Comparison of ENCODE assay signal across 8 cellular contexts in the genomic region with DNA sequence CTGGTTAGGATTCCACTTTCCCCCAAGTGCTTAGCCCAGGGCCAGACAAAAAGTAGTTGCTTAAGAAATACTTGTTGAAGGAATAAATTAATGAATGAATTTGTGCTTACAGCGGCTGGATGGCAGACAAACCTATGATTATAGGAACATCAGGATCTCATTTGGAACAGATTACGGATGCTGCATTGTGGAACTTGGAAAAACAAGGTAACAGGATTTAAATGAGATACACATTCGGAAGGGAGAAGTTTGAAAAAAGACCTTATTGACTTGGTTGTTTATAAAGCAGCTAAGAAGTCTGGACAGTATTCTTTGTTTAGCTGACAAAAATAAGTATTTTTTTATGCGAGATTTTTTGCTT. TPM values are rescaled to one million over a fixed set of nuclear protein-coding genes. Genes with fewer than 3 reads are reported as not detected.
DNase-seq lines count a peak whose midpoint lies in the region; TF ChIP-seq lines count a peak whose summit lies in the region.

No MANE protein-coding gene starts in this region.

- H3K4me1 ChIP-seq in Caco-2 (0 out of 2 replicates have a peak, but pooled peaks cover 7% of the 10 kb centered on the region), OCI-LY3 (ENCODE audit: low read length) (peaks cover 15% of the 10 kb centered on the region)

- H3K27ac ChIP-seq in OCI-LY3 (ENCODE audit: low read length): peak overlapping the region; percentile 94

- DNase-seq in Caco-2 (no peak), epithelial cell of esophagus (ENCODE audit: low read depth) (no peak), osteocyte (ENCODE audit: extremely low spot score, unreplicated experiment) (no peak), MV-4-11 (lab: John Stamatoyannopoulos, UW) (no peak), G401 (ENCODE audit: low spot score) (no peak), NCI-H1105 treated with DMSO at 0.1 percent for 48 hours (lab: John Stamatoyannopoulos, UW) (no peak)
- no peak for DNase-seq in activated CD4-positive, CD25-positive, alpha-beta regulatory T cell (lab: John Stamatoyannopoulos, UW)

- peaks cover 30% of the 10 kb centered on the region for H3K79me2 ChIP-seq in OCI-LY3 (ENCODE audit: low read length)

- in situ Hi-C loops in G401 (cut with HindIII; ENCODE audit: low sequenced_read_pairs): no loop called here

- CTCF ChIA-PET in Caco-2 (lab: Charles Lee): no interaction called here

- intact Hi-C loops in Caco-2 (cut with micrococcal nuclease; ENCODE audit: unreplicated experiment): loop anchor here (5.0 kb wide), 2 partner anchors 104 to 351 kb away; a partner anchor contains a TSS

- no peak for TF ChIP-seq CTCF in Caco-2 (IDR thresholded peaks at IDR 0.05; ENCODE audit: insufficient read depth in 1 of 2, low read depth in 1 of 2, low read length in 1 of 2, severe bottlenecking in 1 of 2, unreplicated experiment in 1 of 2)
- TF ChIP-seq CTCF in OCI-LY3 (IDR thresholded peaks at IDR 0.05; ENCODE audit: low read depth, low read length): no peak
- no peak for TF ChIP-seq CTCF in epithelial cell of esophagus (IDR thresholded peaks at IDR 0.05; ENCODE audit: insufficient read depth, low read depth, low read length, missing control alignments)
- TF ChIP-seq CTCF in osteocyte (IDR thresholded peaks at IDR 0.05): no peak

- no peaks in the 10 kb centered on the region for H4K20me1 ChIP-seq in OCI-LY3 (ENCODE audit: insufficient read depth, low read length)

- peak overlapping the region; percentile 97 for H3K9ac ChIP-seq in OCI-LY3 (ENCODE audit: low read length)

- H3K36me3 Mint-ChIP-seq in Caco-2 (ENCODE audit: insufficient read depth, unreplicated experiment) (peaks cover 46% of the 10 kb centered on the region), osteocyte (ENCODE audit: unreplicated experiment) (peaks cover 18% of the 10 kb centered on the region)

- H3K36me3 ChIP-seq in Caco-2 (ENCODE audit: control insufficient read depth, insufficient read depth, low read length) (no peaks in the 10 kb centered on the region), OCI-LY3 (replicated peaks; ENCODE audit: low read depth, low read length) (peaks cover 31% of the 10 kb centered on the region)

- H3K4me2 ChIP-seq in OCI-LY3 (ENCODE audit: low read length): peak overlapping the region; percentile 73

- H3K27ac Mint-ChIP-seq in Caco-2 (ENCODE audit: unreplicated experiment) (peak overlapping the region; percentile 94), osteocyte (ENCODE audit: unreplicated experiment) (peak overlapping the region; percentile 97)

- BruUV-seq in Caco-2 (replicated peaks; lab: Mats Ljungman, UMichigan): TSS peak; percentile 56

- H3K4me1 Mint-ChIP-seq in Caco-2 (ENCODE audit: low read depth, unreplicated experiment) (peaks cover 7% of the 10 kb centered on the region), osteocyte (ENCODE audit: unreplicated experiment) (peaks cover 18% of the 10 kb centered on the region)

- H3K27me3 ChIP-seq in Caco-2 (replicated peaks; ENCODE audit: control insufficient read depth, insufficient read depth, low read length): no peaks in the 10 kb centered on the region
- H3K27me3 ChIP-seq in OCI-LY3 (ENCODE audit: low read depth, low read length): no peaks in the 10 kb centered on the region

- H3K4me3 Mint-ChIP-seq in Caco-2 (ENCODE audit: unreplicated experiment) (peak overlapping the region; percentile 91), osteocyte (ENCODE audit: unreplicated experiment) (peak overlapping the region; percentile 95)

- POLR2A ChIA-PET in Caco-2 (lab: Charles Lee): no interaction called here

- peak overlapping the region; percentile 75 for H2AFZ ChIP-seq in OCI-LY3 (ENCODE audit: low read depth, low read length)

- no peaks in the 10 kb centered on the region for H3K27me3 Mint-ChIP-seq in Caco-2 (ENCODE audit: insufficient read depth, unreplicated experiment)
- no peaks in the 10 kb centered on the region for H3K27me3 Mint-ChIP-seq in osteocyte (ENCODE audit: unreplicated experiment)

- no peaks in the 10 kb centered on the region for H3K9me3 ChIP-seq in Caco-2
- no peaks in the 10 kb centered on the region for H3K9me3 ChIP-seq in OCI-LY3 (ENCODE audit: insufficient read depth, low read length)

- H3K9me3 Mint-ChIP-seq in Caco-2 (ENCODE audit: unreplicated experiment) (no peaks in the 10 kb centered on the region), osteocyte (ENCODE audit: unreplicated experiment) (no peaks in the 10 kb centered on the region)

- H3K4me3 ChIP-seq in Caco-2 (ENCODE audit: low read depth, low read length) (peak overlapping the region; percentile 92), OCI-LY3 (ENCODE audit: low read length) (peak overlapping the region; percentile 81), epithelial cell of esophagus (ENCODE audit: low read length) (peak overlapping the region; percentile 91)

RNA-seq across cellular contexts. Expression of a gene that starts 0.6 kb away (rescaled TPM):
- total RNA-seq in Caco-2 (2022) (32.5 and 32.6 TPM in 2 replicates), osteocyte (23.3 and 24.0 TPM in 2 replicates)
- 52.7 and 87.3 TPM in 2 replicates for total RNA-seq in G401 (2014; rRNA removed; shearing (Covaris generic))

RNA-seq across cellular contexts. Expression of a gene that starts 22.0 kb away (rescaled TPM):
- total RNA-seq in Caco-2 (2022) (88.3 and 97.9 TPM in 2 replicates), osteocyte (9.6 and 10.6 TPM in 2 replicates)
- total RNA-seq in G401 (2014; rRNA removed; shearing (Covaris generic)): 167 and 209 TPM in 2 replicates

RNA-seq across cellular contexts. Expression of a gene that starts 36.7 kb away (rescaled TPM):
- total RNA-seq in Caco-2 (2022): not detected in 2 replicates
- not detected in 2 replicates for total RNA-seq in osteocyte
- total RNA-seq in G401 (2014; rRNA removed; shearing (Covaris generic)): not detected in 2 replicates
